9 cellular contexts compared by ENCODE assay signal in genomic region chr3:124928333-124929202, GRCh38. TPM values are rescaled to one million over a fixed set of nuclear protein-coding genes. Genes with fewer than 3 reads are reported as not detected.
DNase-seq lines count a peak whose midpoint lies in the region; ATAC-seq, FAIRE-seq and TF ChIP-seq lines count a peak whose summit lies in the region.
"Had no signal": no experiment of that assay in that cellular context is flagged by ENCODE, and none has a peak within 500 bp of the region (broad histone marks: within the 10 kb centered on the region; RNA-seq: fewer than 3 reads in every experiment).

No MANE protein-coding gene starts in this region.

- peaks cover 17% of the 10 kb centered on the region for H3K4me1 Mint-ChIP-seq in mesothelial cell of epicardium

- TF ChIP-seq CTCF in AG04449 (IDR thresholded peaks at IDR 0.05; ENCODE audit: insufficient read depth, low read length, missing control alignments) (peak; percentile 75), mesothelial cell of epicardium (IDR thresholded peaks at IDR 0.05; ENCODE audit: unreplicated experiment) (peak; percentile 60)

- FAIRE-seq in GM19239 (lab: Jason Lieb, UNC), result peak; percentile 88

- H3K4me3 Mint-ChIP-seq in mesothelial cell of epicardium, result no peak overlapping the region
- H3K4me3 Mint-ChIP-seq: stimulated activated naive CD8-positive, alpha-beta T cell treated with anti-CD3 and anti-CD28 coated beads, Interleukin-15, Interleukin-2, amounts not matched to agents 100 ng/mL and 50 ng/mL, for 24 hours had no signal

- CTCF ChIA-PET in AG04449 (lab: Yijun Ruan, JAX), result interaction anchor here (0.6 to 3.8 kb wide), 25 partner anchors 8 to 660 kb away, joined by 3 to 70 read pairs (median 4); no protein-coding TSS in a partner anchor

- H3K27ac Mint-ChIP-seq in mesothelial cell of epicardium, result no peak overlapping the region
- H3K27ac Mint-ChIP-seq: stimulated activated naive CD8-positive, alpha-beta T cell treated with anti-CD3 and anti-CD28 coated beads, Interleukin-15, Interleukin-2, amounts not matched to agents 100 ng/mL and 50 ng/mL, for 24 hours had no signal

- no peak for DNase-seq in AG04449 (ENCODE audit: low read depth, low spot score)
- DNase-seq in GM19239 (ENCODE audit: insufficient read length, low spot score), result no peak
- peak; percentile 64 for DNase-seq in NCI-H460 (ENCODE audit: extremely low read depth, low read depth)
- DNase-seq in activated CD4-positive, alpha-beta T cell treated with anti-CD3 and anti-CD28 coated beads, Interleukin-2, amount 50 U/mL, for 1 hour, result peak; percentile 50
- peak; percentile 42 for DNase-seq in effector CD4-positive, alpha-beta T cell
- peak in 1 of 2 experiments; percentile 48 for DNase-seq in mesothelial cell of epicardium (ENCODE audit: low spot score in 2 of 2, unreplicated experiment in 2 of 2)
- DNase-seq in stimulated activated CD8-positive, alpha-beta memory T cell treated with anti-CD3 and anti-CD28 coated beads, Interleukin-4, amount 100 ng/mL, for 48 hours, result peak; percentile 75

- ATAC-seq in HG03175 (IDR thresholded peaks at IDR 0.05; ENCODE audit: unreplicated experiment), result no peak

- H3K4me3 ChIP-seq in AG04449 (ENCODE audit: low read depth, low read length), result no peak overlapping the region

- no peaks in the 10 kb centered on the region for H3K9me3 Mint-ChIP-seq in mesothelial cell of epicardium
- H3K9me3 Mint-ChIP-seq: stimulated activated naive CD8-positive, alpha-beta T cell treated with anti-CD3 and anti-CD28 coated beads, Interleukin-15, Interleukin-2, amounts not matched to agents 100 ng/mL and 50 ng/mL, for 24 hours had no signal

- POLR2A ChIA-PET in AG04449 (lab: Yijun Ruan, JAX), result no interaction called here

- no peaks in the 10 kb centered on the region for H3K36me3 Mint-ChIP-seq in mesothelial cell of epicardium

- H3K27me3 Mint-ChIP-seq in mesothelial cell of epicardium (ENCODE audit: low read depth), result peaks cover 33% of the 10 kb centered on the region

RNA-seq across cellular contexts. Expression of gene MUC13, which starts 6.0 kb away (rescaled TPM):
- total RNA-seq in NCI-H460 (2014; rRNA removed; shearing (Covaris generic)), result 0.10 and 0.26 TPM in 2 replicates
- polyA plus RNA-seq in NCI-H460 (2014; cell fraction: nucleus; rRNA removed), result 0.06 and 1.2 TPM in 2 replicates
- total RNA-seq in mesothelial cell of epicardium, result 0.16 TPM in 1 of 3 replicates, not detected in the others

RNA-seq across cellular contexts. Expression of gene ITGB5, which starts 41.4 kb away (rescaled TPM):
- 124 and 127 TPM in 2 replicates for total RNA-seq in NCI-H460 (2014; rRNA removed; shearing (Covaris generic))
- polyA plus RNA-seq in NCI-H460 (2014; cell fraction: nucleus; rRNA removed), result 185 and 255 TPM in 2 replicates
- 63.3 to 71.4 TPM (median 64.7 TPM) in 3 replicates for total RNA-seq in mesothelial cell of epicardium

Comparison
In these comparisons a context has a peak if more than half of its experiments do, and no peak if none do; other contexts are left out.
1. DNase-seq: peak in NCI-H460 (single experiment), activated CD4-positive, alpha-beta T cell treated with anti-CD3 and anti-CD28 coated beads, Interleukin-2, amount 50 U/mL, for 1 hour (single experiment), effector CD4-positive, alpha-beta T cell (single experiment) and stimulated activated CD8-positive, alpha-beta memory T cell treated with anti-CD3 and anti-CD28 coated beads, Interleukin-4, amount 100 ng/mL, for 48 hours (single experiment); none in AG04449 (single experiment) and GM19239 (single experiment).